21 cellular contexts compared by ENCODE assay signal in genomic region chr9:98516897-98517503, GRCh38.
"Had no signal": no experiment of that assay in that cellular context is flagged by ENCODE, and none has a peak within 500 bp of the region (broad histone marks: within the 10 kb centered on the region; RNA-seq: fewer than 3 reads in every experiment).

No MANE protein-coding gene starts in this region.

- H3K4me1 Mint-ChIP-seq: natural killer cell; stimulated activated effector memory CD8-positive, alpha-beta T cell treated with anti-CD3 and anti-CD28 coated beads, Interleukin-12 subunit alpha, Interleukin-12 subunit beta, amount 100 ng/mL, for 72 hours had no signal

- H3K36me3 Mint-ChIP-seq: memory B cell; natural killer cell; stimulated activated effector memory CD8-positive, alpha-beta T cell treated with anti-CD3 and anti-CD28 coated beads, Interleukin-12 subunit alpha, Interleukin-12 subunit beta, amount 100 ng/mL, for 72 hours had no signal

- H3K9me3 ChIP-seq: colonic mucosa, lower lobe of right lung, neutrophil, psoas muscle, sigmoid colon, stomach, thyroid gland, vagina had no signal

- H3K27ac ChIP-seq: colonic mucosa, lower lobe of right lung, neutrophil, psoas muscle, sigmoid colon, stomach, thyroid gland, vagina had no signal

- H3K4me1 ChIP-seq: colonic mucosa, lower lobe of right lung, psoas muscle, sigmoid colon, stomach, vagina had no signal

- DNase-seq: colonic mucosa; dermis blood vessel endothelial cell; effector memory CD4-positive, alpha-beta T cell; erythroblast; head of caudate nucleus; left ventricle myocardium superior; lower lobe of right lung; natural killer cell; psoas muscle; sigmoid colon; stimulated activated CD4-positive, alpha-beta T cell treated with anti-CD3 and anti-CD28 coated beads, Interleukin-2, amount 100 ng/mL, for 24 hours; stimulated activated CD4-positive, alpha-beta T cell treated with anti-CD3 and anti-CD28 coated beads, Interleukin-4, amount 100 ng/mL, for 24 hours; stimulated activated naive CD4-positive, alpha-beta T cell treated with Interleukin-2 at 50 U/mL for 16 hours; stomach; thyroid gland; trophoblast cell had no signal

- H3K36me3 ChIP-seq: colonic mucosa, lower lobe of right lung, neutrophil, sigmoid colon, stomach, thyroid gland, vagina had no signal

- ATAC-seq: left ventricle myocardium superior, lower lobe of right lung, natural killer cell, psoas muscle, right cardiac atrium had no signal

- H3K9me3 Mint-ChIP-seq: memory B cell; natural killer cell; stimulated activated effector memory CD8-positive, alpha-beta T cell treated with anti-CD3 and anti-CD28 coated beads, Interleukin-12 subunit alpha, Interleukin-12 subunit beta, amount 100 ng/mL, for 72 hours had no signal

- H3K27me3 ChIP-seq: colonic mucosa, sigmoid colon, thyroid gland, vagina had no signal

- H3K27ac Mint-ChIP-seq: memory B cell; natural killer cell; stimulated activated effector memory CD8-positive, alpha-beta T cell treated with anti-CD3 and anti-CD28 coated beads, Interleukin-12 subunit alpha, Interleukin-12 subunit beta, amount 100 ng/mL, for 72 hours had no signal

- H3K4me3 ChIP-seq: colonic mucosa, lower lobe of right lung, psoas muscle, sigmoid colon, stomach, thyroid gland, vagina had no signal

- H3K4me3 Mint-ChIP-seq: memory B cell; natural killer cell; stimulated activated effector memory CD8-positive, alpha-beta T cell treated with anti-CD3 and anti-CD28 coated beads, Interleukin-12 subunit alpha, Interleukin-12 subunit beta, amount 100 ng/mL, for 72 hours had no signal
